ENCODE assay signal across 9 cellular contexts in genomic region chr1:109821831-109822745, GRCh38. TPM values are rescaled to one million over a fixed set of nuclear protein-coding genes. Genes with fewer than 3 reads are reported as not detected.
DNase-seq lines count a peak whose midpoint lies in the region; ATAC-seq and TF ChIP-seq lines count a peak whose summit lies in the region.
"Had no signal": no experiment of that assay in that cellular context is flagged by ENCODE, and none has a peak within 500 bp of the region (broad histone marks: within the 10 kb centered on the region; RNA-seq: fewer than 3 reads in every experiment).

No MANE protein-coding gene starts in this region.

- H3K27me3 Mint-ChIP-seq in immature natural killer cell (ENCODE audit: low read depth in 3 of 3): peaks cover 0 to 5% (median 4%) of the 10 kb centered on the region in 3 donors

- TF ChIP-seq POLR2A in gastrocnemius medialis (IDR thresholded peaks at IDR 0.05): no peak

- peak overlapping the region in 2 of 6 donors; percentile 79 to 83 for H3K27ac Mint-ChIP-seq in immature natural killer cell

- H3K9me3 Mint-ChIP-seq in immature natural killer cell: no peaks in the 10 kb centered on the region

- H3K4me3 Mint-ChIP-seq in immature natural killer cell: no peak overlapping the region

- H3K4me1 ChIP-seq in SK-N-SH (ENCODE audit: control insufficient read depth in 1 of 2, insufficient read depth in 2 of 2, low read depth in 1 of 2, low read length in 1 of 2): peaks cover 7 to 21% of the 10 kb centered on the region in 2 experiments; a peak in 3 of 4 replicates
- H3K4me1 ChIP-seq in gastrocnemius medialis: peaks cover 36 to 47% of the 10 kb centered on the region in 2 donors

- no peaks in the 10 kb centered on the region for H4K20me1 ChIP-seq in SK-N-SH (ENCODE audit: insufficient read depth)

- no peaks in the 10 kb centered on the region for H3K9me2 ChIP-seq in SK-N-SH

- POLR2A ChIA-PET in SK-N-SH (lab: Yijun Ruan, JAX): no interaction called here

- H2AFZ ChIP-seq in SK-N-SH (ENCODE audit: low read depth): no peak overlapping the region

- no peaks in the 10 kb centered on the region for H3K36me3 Mint-ChIP-seq in immature natural killer cell

- ATAC-seq in gastrocnemius medialis (peak; percentile 75 to 76), HG03432 (IDR thresholded peaks at IDR 0.05; ENCODE audit: unreplicated experiment) (no peak)

- H3K4me2 ChIP-seq in SK-N-SH: peak overlapping the region; percentile 42

- in situ Hi-C loops in GM13977 (cut with MboI; ENCODE audit: low pct_unique_long_range_greater_than_20kb, low sequenced_read_pairs, unreplicated experiment) (no loop called here), gastrocnemius medialis (cut with MboI; ENCODE audit: low sequenced_read_pairs in 4 of 4) (no loop called here)

- H3K27ac ChIP-seq in SK-N-SH (ENCODE audit: low read depth in 2 of 2, low read length in 1 of 2): peak overlapping the region in 1 of 2 experiments; percentile 61; a peak in 2 of 4 replicates
- H3K27ac ChIP-seq in gastrocnemius medialis: peak overlapping the region; percentile 55 to 83 (median 81)

- H3K36me3 ChIP-seq in SK-N-SH (replicated peaks in 1 of 2; ENCODE audit: control insufficient read depth in 1 of 2, insufficient read depth in 2 of 2, low read length in 1 of 2) (no peaks in the 10 kb centered on the region), gastrocnemius medialis (no peaks in the 10 kb centered on the region)

- no peak for TF ChIP-seq RAD21 in SK-N-SH (IDR thresholded peaks at IDR 0.05; ENCODE audit: low read length)

- H3K27me3 ChIP-seq in SK-N-SH (ENCODE audit: insufficient read depth): no peaks in the 10 kb centered on the region
- no peaks in the 10 kb centered on the region for H3K27me3 ChIP-seq in gastrocnemius medialis

- peaks cover 3 to 10% of the 10 kb centered on the region in 2 donors for H3K4me1 Mint-ChIP-seq in immature natural killer cell

- H3F3A ChIP-seq in SK-N-SH (replicated peaks; ENCODE audit: insufficient read depth): peaks cover 5% of the 10 kb centered on the region

- no peak overlapping the region for H3K4me3 ChIP-seq in SK-N-SH (ENCODE audit: low read depth in 2 of 2, low read length in 1 of 2)
- no peak overlapping the region for H3K4me3 ChIP-seq in gastrocnemius medialis

- no peak for TF ChIP-seq CTCF in GM13977 (IDR thresholded peaks at IDR 0.05; ENCODE audit: extremely low read depth, insufficient read depth, missing control alignments)
- no peak for TF ChIP-seq CTCF in SK-N-SH (IDR thresholded peaks at IDR 0.05)
- no peak for TF ChIP-seq CTCF in gastrocnemius medialis (IDR thresholded peaks at IDR 0.05 in 4 of 5, conservative IDR thresholded peaks at IDR 0.05 in 1 of 5)

- intact Hi-C loops in gastrocnemius medialis (cut with DNase I; ENCODE audit: low total_unique reads): loop anchor here (1.0 to 5.0 kb wide), 2 partner anchors 90 to 162 kb away; partner anchors contain the start of genes AHCYL1 and CSF1

- H3K9ac ChIP-seq in SK-N-SH: no peak overlapping the region

- 65% methylated on average over 12 of the region's 14 CpGs for WGBS in SK-N-SH (ENCODE audit: low lambda C conversion rate)

- H3K79me2 ChIP-seq in SK-N-SH (ENCODE audit: insufficient read depth): no peaks in the 10 kb centered on the region

- TF ChIP-seq EP300 in SK-N-SH (IDR thresholded peaks at IDR 0.05; ENCODE audit: borderline replicate concordance in 1 of 2, low read depth in 1 of 2, low read length in 1 of 2): no peak

- H3K9me3 ChIP-seq in SK-N-SH: no peaks in the 10 kb centered on the region
- no peaks in the 10 kb centered on the region for H3K9me3 ChIP-seq in gastrocnemius medialis

- CTCF ChIA-PET in SK-N-SH (lab: Yijun Ruan, JAX): interaction anchor here (1.0 to 2.6 kb wide), 2 partner anchors 13 to 162 kb away, joined by 3 to 8 read pairs; partner anchors contain the start of gene AHCYL1

- DNase-seq in GM13977 (ENCODE audit: low spot score) (peak; percentile 3), SK-N-SH (no peak), fibroblast of peridontal ligament (ENCODE audit: extremely low read depth) (peak; percentile 60), gastrocnemius medialis (peak; percentile 67 to 87), NOMO-1 treated with dmso at 0.1 percent for 144 hours (lab: John Stamatoyannopoulos, UW; ENCODE audit: unreplicated experiment) (no peak), immature natural killer cell (no peak), NCI-H526 treated with DMSO at 0.1 percent for 48 hours (lab: John Stamatoyannopoulos, UW) (no peak)
- DNase-seq: NCI-H1694 had no signal

TF ChIP-seq in SK-N-SH, 30 proteins besides CTCF, POLR2A, EP300 and RAD21:
- TF ChIP-seq SIN3A (IDR thresholded peaks at IDR 0.05; ENCODE audit: borderline replicate concordance, low read depth, low read length) (no peak), EZH2phosphoT487 (IDR thresholded peaks at IDR 0.05; ENCODE audit: borderline replicate concordance, low read depth) (no peak), MAX (IDR thresholded peaks at IDR 0.05; ENCODE audit: low read depth) (no peak), RCOR1 (IDR thresholded peaks at IDR 0.05; ENCODE audit: low read length) (no peak), JUND (IDR thresholded peaks at IDR 0.05) (0 out of 2 replicates have a peak, but pooled peaks have one; percentile 23), TCF12 (IDR thresholded peaks at IDR 0.05) (0 out of 2 replicates have a peak, but pooled peaks have one; percentile 23), NFIC (IDR thresholded peaks at IDR 0.05; ENCODE audit: borderline replicate concordance) (0 out of 2 replicates have a peak, but pooled peaks have one; percentile 31)
TF ChIP-seq in SK-N-SH: peak in this region for 3.

RNA-seq across cellular contexts. Expression of gene EPS8L3, which starts 58.4 kb away (rescaled TPM):
- polyA plus RNA-seq in SK-N-SH (2012; rRNA removed): not detected in 2 replicates
- polyA plus RNA-seq in SK-N-SH (2012; cell fraction: cytosol; rRNA removed): not detected in 2 replicates
- polyA plus RNA-seq in SK-N-SH (2012; cell fraction: nucleus; rRNA removed): not detected in 2 replicates
- 1 to 10 TPM in 1 of 4 donors, not detected in 3; 1.4 TPM for total RNA-seq in gastrocnemius medialis
- polyA plus RNA-seq in immature natural killer cell: under 1 TPM in 2 of 3 donors, not detected in 1; 0.09 to 0.13 TPM

Comparison
In these comparisons a context has a peak if more than half of its experiments do, and no peak if none do; other contexts are left out.
1. DNase-seq: peak in GM13977 (single experiment), fibroblast of peridontal ligament (single experiment) and gastrocnemius medialis (2 of 2); none in SK-N-SH (single experiment), NOMO-1 treated with dmso at 0.1 percent for 144 hours (single experiment), immature natural killer cell (0 of 3) and NCI-H526 treated with DMSO at 0.1 percent for 48 hours (single experiment).